In genomic region chr10:43708256-43708655, GRCh38 we compare ENCODE assay signal across 12 cellular contexts.
"Had no signal": no experiment of that assay in that cellular context is flagged by ENCODE, and none has a peak within 500 bp of the region (broad histone marks: within the 10 kb centered on the region; RNA-seq: fewer than 3 reads in every experiment).

No MANE protein-coding gene starts in this region.

- H3K27me3 ChIP-seq: adrenal gland, colonic mucosa, stomach, uterus had no signal

- H3K27ac ChIP-seq: colonic mucosa, thoracic aorta had no signal

- DNase-seq: activated CD4-positive, alpha-beta memory T cell treated with anti-CD3 and anti-CD28 coated beads, Interleukin-2, amount 10 ng/mL, durations not matched to agents 7 days and 5 days; activated CD4-positive, alpha-beta T cell treated with anti-CD3 and anti-CD28 coated beads for 4 hours; activated T-cell treated with anti-CD3 and anti-CD28 coated beads, Interleukin-2, amount 50 U/mL, for 24 hours; central memory CD4-positive, alpha-beta T cell; colonic mucosa; foreskin melanocyte; stimulated activated CD4-positive, alpha-beta T cell treated with anti-CD3 and anti-CD28 coated beads, Interleukin-1b, Interleukin-23, amount 100 ng/mL, for 48 hours; stomach; SW 1271; uterus had no signal

- H3K9me3 ChIP-seq: adrenal gland, colonic mucosa, stomach, thoracic aorta, uterus had no signal

- H3K4me3 ChIP-seq: adrenal gland, colonic mucosa, stomach, thoracic aorta, uterus had no signal

- H3K4me1 ChIP-seq: adrenal gland, colonic mucosa, stomach, uterus had no signal

- H3K36me3 ChIP-seq: adrenal gland, colonic mucosa, stomach, thoracic aorta, uterus had no signal
